ENCODE assay signal across 9 cellular contexts in genomic region chr12:119682635-119683340, GRCh38. TPM values are rescaled to one million over a fixed set of nuclear protein-coding genes. Genes with fewer than 3 reads are reported as not detected.
DNase-seq lines count a peak whose midpoint lies in the region; TF ChIP-seq lines count a peak whose summit lies in the region.
"Had no signal": no experiment of that assay in that cellular context is flagged by ENCODE, and none has a peak within 500 bp of the region (broad histone marks: within the 10 kb centered on the region; RNA-seq: fewer than 3 reads in every experiment).

No MANE protein-coding gene starts in this region.

- H3K36me3 Mint-ChIP-seq in activated naive CD4-positive, alpha-beta T cell treated with anti-CD3 and anti-CD28 coated beads for 36 hours (ENCODE audit: low read depth), result peaks cover 30% of the 10 kb centered on the region

- peak overlapping the region; percentile 85 for H3K27ac ChIP-seq in colonic mucosa
- peak overlapping the region; percentile 18 for H3K27ac ChIP-seq in subcutaneous abdominal adipose tissue (ENCODE audit: low read depth, low read length)

- H3K27me3 ChIP-seq in colonic mucosa (no peaks in the 10 kb centered on the region), subcutaneous abdominal adipose tissue (ENCODE audit: control insufficient read depth in 5 of 5, insufficient read depth in 4 of 5, low read length in 5 of 5) (no peaks in the 10 kb centered on the region)

- CTCF ChIA-PET in activated naive CD4-positive, alpha-beta T cell treated with anti-CD3 and anti-CD28 coated beads for 36 hours (lab: Charles Lee), result no interaction called here

- H3K4me1 ChIP-seq in colonic mucosa, result peaks cover 48% of the 10 kb centered on the region
- peaks cover 3 to 71% (median 14%) of the 10 kb centered on the region in 5 donors for H3K4me1 ChIP-seq in subcutaneous abdominal adipose tissue (ENCODE audit: control insufficient read depth in 5 of 5, insufficient read depth in 5 of 5, low read length in 5 of 5)

- no peak overlapping the region for H3K4me3 Mint-ChIP-seq in activated naive CD4-positive, alpha-beta T cell treated with anti-CD3 and anti-CD28 coated beads for 36 hours
- H3K4me3 Mint-ChIP-seq: endodermal cell had no signal

- H3K4me1 Mint-ChIP-seq in activated naive CD4-positive, alpha-beta T cell treated with anti-CD3 and anti-CD28 coated beads for 36 hours (ENCODE audit: low read depth), result peaks cover 14% of the 10 kb centered on the region

- no peak overlapping the region for H3K4me3 ChIP-seq in colonic mucosa
- H3K4me3 ChIP-seq in subcutaneous abdominal adipose tissue (ENCODE audit: low read depth in 1 of 5, low read length in 5 of 5), result no peak overlapping the region

- intact Hi-C loops in activated naive CD4-positive, alpha-beta T cell treated with anti-CD3 and anti-CD28 coated beads for 36 hours (cut with micrococcal nuclease), result no loop called here
- intact Hi-C loops in colonic mucosa (cut with DNase I), result no loop called here

- H3K9me3 Mint-ChIP-seq in activated naive CD4-positive, alpha-beta T cell treated with anti-CD3 and anti-CD28 coated beads for 36 hours, result no peaks in the 10 kb centered on the region
- H3K9me3 Mint-ChIP-seq: endodermal cell had no signal

- H3K9ac ChIP-seq in colonic mucosa (ENCODE audit: low read depth in 2 of 2, low read length in 2 of 2), result peak overlapping the region in 1 of 2 donors; percentile 80
- peak overlapping the region in 1 of 5 donors; percentile 6 for H3K9ac ChIP-seq in subcutaneous abdominal adipose tissue (ENCODE audit: low read length in 5 of 5)

- no peak for DNase-seq in activated naive CD4-positive, alpha-beta T cell treated with anti-CD3 and anti-CD28 coated beads for 36 hours
- no peak for DNase-seq in activated naive CD4-positive, alpha-beta T cell treated with Interleukin-2 at 50 U/mL for 16 hours
- DNase-seq in NAMALWA (ENCODE audit: low spot score) (peak; percentile 60), colonic mucosa (peak; percentile 26), NCI-H526 (lab: John Stamatoyannopoulos, UW) (no peak), NCI-H2081 (lab: John Stamatoyannopoulos, UW) (no peak)
- DNase-seq in stimulated activated naive CD4-positive, alpha-beta T cell treated with Interleukin-2 at 50 U/mL for 16 hours (lab: John Stamatoyannopoulos, UW), result no peak
- DNase-seq: endodermal cell had no signal

- TF ChIP-seq CTCF in colonic mucosa (IDR thresholded peaks at IDR 0.05), result no peak

- H3K27ac Mint-ChIP-seq in activated naive CD4-positive, alpha-beta T cell treated with anti-CD3 and anti-CD28 coated beads for 36 hours, result peak overlapping the region; percentile 81

- H3K36me3 ChIP-seq in colonic mucosa (peaks cover 24% of the 10 kb centered on the region), subcutaneous abdominal adipose tissue (ENCODE audit: control insufficient read depth in 5 of 5, insufficient read depth in 5 of 5, low read length in 5 of 5) (peaks cover 13 to 42% (median 41%) of the 10 kb centered on the region in 5 donors)

- H3K27me3 Mint-ChIP-seq in activated naive CD4-positive, alpha-beta T cell treated with anti-CD3 and anti-CD28 coated beads for 36 hours (ENCODE audit: low read depth), result no peaks in the 10 kb centered on the region

- no peaks in the 10 kb centered on the region for H3K9me3 ChIP-seq in colonic mucosa
- no peaks in the 10 kb centered on the region for H3K9me3 ChIP-seq in subcutaneous abdominal adipose tissue (ENCODE audit: control insufficient read depth in 5 of 5, low read length in 5 of 5)

RNA-seq across cellular contexts. Expression of gene PRKAB1, which starts 14.9 kb away (rescaled TPM):
- 10 to 100 TPM; 34.3 to 39.8 TPM for total RNA-seq in activated naive CD4-positive, alpha-beta T cell treated with anti-CD3 and anti-CD28 coated beads for 36 hours
- 10 to 100 TPM; 70.4 to 76.7 TPM for total RNA-seq in colonic mucosa

Comparison
In these comparisons a context has a peak if more than half of its experiments do, and no peak if none do; other contexts are left out.
1. DNase-seq: peak in NAMALWA (single experiment) and colonic mucosa (single experiment); none in activated naive CD4-positive, alpha-beta T cell treated with anti-CD3 and anti-CD28 coated beads for 36 hours (single experiment), activated naive CD4-positive, alpha-beta T cell treated with Interleukin-2 at 50 U/mL for 16 hours (single experiment), NCI-H526 (0 of 2), NCI-H2081 (0 of 2) and stimulated activated naive CD4-positive, alpha-beta T cell treated with Interleukin-2 at 50 U/mL for 16 hours (single experiment).